In the genomic region with DNA sequence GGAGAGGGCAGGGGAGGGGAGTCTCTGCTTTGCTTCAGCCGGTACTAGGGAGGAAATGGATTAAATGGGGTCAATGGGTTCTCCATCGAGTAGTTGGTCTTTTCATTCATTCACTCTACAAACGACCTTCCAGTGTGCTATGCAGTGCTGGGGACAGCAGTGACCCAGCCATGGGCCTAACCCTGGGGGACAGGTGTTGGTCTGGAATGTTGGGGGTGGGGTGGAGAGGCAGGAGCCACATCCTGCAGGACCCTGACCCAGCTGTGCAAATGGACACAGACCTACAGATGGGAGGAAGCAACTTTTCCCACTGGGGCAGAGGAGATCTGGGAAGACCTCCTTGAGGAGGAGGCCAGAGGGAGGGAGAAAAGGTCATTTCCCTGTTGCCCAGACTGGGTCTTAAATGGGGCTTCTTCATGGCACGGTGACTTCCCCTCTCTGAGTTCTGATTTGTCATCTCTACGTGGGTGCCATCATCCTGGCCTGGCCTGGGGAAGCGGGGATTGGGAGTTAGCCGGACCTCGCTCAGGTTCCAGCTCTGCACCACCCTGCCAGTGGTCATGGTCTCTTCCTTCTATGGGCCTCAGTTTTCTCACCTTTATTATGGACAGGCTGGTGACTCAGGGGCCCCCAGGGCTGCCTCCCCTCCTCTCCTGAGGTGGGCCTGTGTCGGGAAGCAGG, we compare ENCODE assay signal across 10 cellular contexts. TPM values are rescaled to one million over a fixed set of nuclear protein-coding genes. Genes with fewer than 3 reads are reported as not detected.
DNase-seq lines count a peak whose midpoint lies in the region; ATAC-seq and TF ChIP-seq lines count a peak whose summit lies in the region.
"Had no signal": no experiment of that assay in that cellular context is flagged by ENCODE, and none has a peak within 500 bp of the region (broad histone marks: within the 10 kb centered on the region; RNA-seq: fewer than 3 reads in every experiment).

No MANE protein-coding gene starts in this region.

- ATAC-seq in HG03159 (IDR thresholded peaks at IDR 0.05; ENCODE audit: unreplicated experiment): no peak
- ATAC-seq: K562 had no signal

- H3K36me3 ChIP-seq in mesenchymal stem cell (ENCODE audit: control insufficient read depth in 1 of 2, insufficient read depth in 2 of 2, low read depth in 1 of 2, low read length in 2 of 2): no peaks in the 10 kb centered on the region
- no peaks in the 10 kb centered on the region for H3K36me3 ChIP-seq in vagina

- peak overlapping the region; percentile 85 for H3K4me3 Mint-ChIP-seq in activated naive CD4-positive, alpha-beta T cell treated with anti-CD3 and anti-CD28 coated beads, Interleukin-2, amount 50 U/mL, for 24 hours
- H3K4me3 Mint-ChIP-seq in activated naive CD8-positive, alpha-beta T cell treated with anti-CD3 and anti-CD28 coated beads for 36 hours: peak overlapping the region; percentile 78

- H3K4me3 ChIP-seq in mesenchymal stem cell (ENCODE audit: insufficient read depth in 1 of 2, low read depth in 1 of 2, low read length in 2 of 2): no peak overlapping the region
- H3K4me3 ChIP-seq in vagina: peak overlapping the region; percentile 30 to 32
- H3K4me3 ChIP-seq: K562 had no signal

- H3K4ac ChIP-seq in mesenchymal stem cell (ENCODE audit: low read depth in 1 of 2, low read length in 2 of 2): peak overlapping the region in 1 of 2 experiments; percentile 47

- peaks cover 5% of the 10 kb centered on the region for H3K9me3 ChIP-seq in mesenchymal stem cell (ENCODE audit: control insufficient read depth, low read length)
- no peaks in the 10 kb centered on the region for H3K9me3 ChIP-seq in vagina

- H3K4me2 ChIP-seq in mesenchymal stem cell (ENCODE audit: low read length, poor library complexity, severe bottlenecking): no peak overlapping the region

- H3K9me3 Mint-ChIP-seq in activated naive CD4-positive, alpha-beta T cell treated with anti-CD3 and anti-CD28 coated beads, Interleukin-2, amount 50 U/mL, for 24 hours: no peaks in the 10 kb centered on the region
- H3K9me3 Mint-ChIP-seq in activated naive CD8-positive, alpha-beta T cell treated with anti-CD3 and anti-CD28 coated beads for 36 hours: no peaks in the 10 kb centered on the region

- H4K91ac ChIP-seq in mesenchymal stem cell (ENCODE audit: low read length): peak overlapping the region; percentile 90

- 78% methylated on average over 8 of the region's 9 CpGs for WGBS in mesenchymal stem cell

- H3K4me1 ChIP-seq in mesenchymal stem cell (ENCODE audit: control insufficient read depth, insufficient read depth, low read depth, low read length) (peaks cover 16% of the 10 kb centered on the region), vagina (no peaks in the 10 kb centered on the region)
- H3K4me1 ChIP-seq: parathyroid adenoma had no signal

- H3K27ac Mint-ChIP-seq in activated naive CD4-positive, alpha-beta T cell treated with anti-CD3 and anti-CD28 coated beads, Interleukin-2, amount 50 U/mL, for 24 hours: peak overlapping the region; percentile 98
- peak overlapping the region; percentile 99 for H3K27ac Mint-ChIP-seq in activated naive CD8-positive, alpha-beta T cell treated with anti-CD3 and anti-CD28 coated beads for 36 hours

- intact Hi-C loops in vagina (cut with DNase I): no loop called here

- H3K27ac ChIP-seq in mesenchymal stem cell (ENCODE audit: low read length, poor library complexity, severe bottlenecking) (no peak overlapping the region), vagina (no peak overlapping the region)
- H3K27ac ChIP-seq: parathyroid adenoma had no signal

- H2BK120ac ChIP-seq in mesenchymal stem cell (ENCODE audit: low read depth, low read length): peak overlapping the region; percentile 68

- no peak overlapping the region for H3K23ac ChIP-seq in mesenchymal stem cell (ENCODE audit: low read length in 2 of 2)

- no peaks in the 10 kb centered on the region for H3K27me3 Mint-ChIP-seq in activated naive CD4-positive, alpha-beta T cell treated with anti-CD3 and anti-CD28 coated beads, Interleukin-2, amount 50 U/mL, for 24 hours
- H3K27me3 Mint-ChIP-seq in activated naive CD8-positive, alpha-beta T cell treated with anti-CD3 and anti-CD28 coated beads for 36 hours: no peaks in the 10 kb centered on the region

- H2BK5ac ChIP-seq in mesenchymal stem cell (ENCODE audit: low read depth, low read length, poor library complexity, severe bottlenecking): no peak overlapping the region

- H3K79me1 ChIP-seq in mesenchymal stem cell (replicated peaks; ENCODE audit: low read length, poor library complexity, severe bottlenecking): no peaks in the 10 kb centered on the region

- peak overlapping the region; percentile 69 to 71 for H3K18ac ChIP-seq in mesenchymal stem cell (ENCODE audit: low read depth in 1 of 2, low read length in 2 of 2)

- no peak for DNase-seq in activated naive CD4-positive, alpha-beta T cell (lab: John Stamatoyannopoulos, UW)
- DNase-seq in activated naive CD8-positive, alpha-beta T cell treated with anti-CD3 and anti-CD28 coated beads for 36 hours: no peak
- DNase-seq in mesenchymal stem cell: no peak
- no peak for DNase-seq in vagina (ENCODE audit: extremely low spot score in 2 of 2)
- no peak for DNase-seq in DMS53 (lab: John Stamatoyannopoulos, UW)
- no peak for DNase-seq in middle frontal gyrus (ENCODE audit: extremely low spot score, low spot score)

- H3K36me3 Mint-ChIP-seq in activated naive CD4-positive, alpha-beta T cell treated with anti-CD3 and anti-CD28 coated beads, Interleukin-2, amount 50 U/mL, for 24 hours: peaks cover 20% of the 10 kb centered on the region
- H3K36me3 Mint-ChIP-seq in activated naive CD8-positive, alpha-beta T cell treated with anti-CD3 and anti-CD28 coated beads for 36 hours: peaks cover 15% of the 10 kb centered on the region

- peak overlapping the region; percentile 37 for H2BK15ac ChIP-seq in mesenchymal stem cell (ENCODE audit: low read depth, poor library complexity, severe bottlenecking)

- peak overlapping the region in 1 of 2 experiments; percentile 80 for H3K14ac ChIP-seq in mesenchymal stem cell (ENCODE audit: low read length in 2 of 2)

- no peak for TF ChIP-seq POLR2A in vagina (IDR thresholded peaks at IDR 0.05)

- no peak for TF ChIP-seq CTCF in vagina (IDR thresholded peaks at IDR 0.05)

- peak overlapping the region; percentile 88 for H4K8ac ChIP-seq in mesenchymal stem cell (ENCODE audit: low read length)

- H3K4me1 Mint-ChIP-seq in activated naive CD4-positive, alpha-beta T cell treated with anti-CD3 and anti-CD28 coated beads, Interleukin-2, amount 50 U/mL, for 24 hours: peaks cover 75% of the 10 kb centered on the region
- peaks cover 57% of the 10 kb centered on the region for H3K4me1 Mint-ChIP-seq in activated naive CD8-positive, alpha-beta T cell treated with anti-CD3 and anti-CD28 coated beads for 36 hours

- peak overlapping the region; percentile 69 to 79 for H2BK12ac ChIP-seq in mesenchymal stem cell (ENCODE audit: low read length in 2 of 2)

- H2AK5ac ChIP-seq in mesenchymal stem cell (ENCODE audit: low read length, severe bottlenecking): no peak overlapping the region

- H3K9ac ChIP-seq in mesenchymal stem cell (ENCODE audit: low read length): no peak overlapping the region
- H3K9ac ChIP-seq: parathyroid adenoma had no signal

- H3K27me3 ChIP-seq in mesenchymal stem cell (ENCODE audit: control insufficient read depth in 1 of 2, insufficient read depth in 1 of 2, low read length in 2 of 2) (peaks cover 0 to 44% of the 10 kb centered on the region in 2 experiments), vagina (no peaks in the 10 kb centered on the region)

- no peak overlapping the region for H2AFZ ChIP-seq in mesenchymal stem cell (ENCODE audit: low read depth, low read length)
- H2AFZ ChIP-seq: parathyroid adenoma had no signal

RNA-seq across cellular contexts. Expression of a gene that starts 2.0 kb away (rescaled TPM):
- total RNA-seq in activated naive CD8-positive, alpha-beta T cell treated with anti-CD3 and anti-CD28 coated beads for 36 hours: 10 to 100 TPM; 16.6 to 17.3 TPM
- polyA plus RNA-seq in mesenchymal stem cell (2013, experiment 1 of 2): 0.65 TPM
- 0.41 TPM for polyA plus RNA-seq in mesenchymal stem cell (2013, experiment 2 of 2)
- 16.2 TPM for total RNA-seq in vagina

RNA-seq across cellular contexts. Expression of a gene that starts 40.2 kb away (rescaled TPM):
- total RNA-seq in activated naive CD8-positive, alpha-beta T cell treated with anti-CD3 and anti-CD28 coated beads for 36 hours: 100 to 1,000 TPM; 518 to 528 TPM
- polyA plus RNA-seq in mesenchymal stem cell (2013, experiment 1 of 2): 121 TPM
- polyA plus RNA-seq in mesenchymal stem cell (2013, experiment 2 of 2): 117 TPM
- 15.7 TPM for total RNA-seq in vagina

Comparison
In these comparisons a context has a peak if more than half of its experiments do, and no peak if none do; other contexts are left out.
1. H3K4me3 ChIP-seq: peak in vagina (2 of 2); none in mesenchymal stem cell (0 of 2).
2. RNA of a gene that starts 40.2 kb away (total RNA-seq): 518 to 528 TPM in activated naive CD8-positive, alpha-beta T cell treated with anti-CD3 and anti-CD28 coated beads for 36 hours; 15.7 TPM in vagina (single experiment); every median in the first group is over 10 times any median in the second.